ENCODE assay signal across 8 cellular contexts in genomic region chr12:54191550-54192022, GRCh38. TPM values are rescaled to one million over a fixed set of nuclear protein-coding genes. Genes with fewer than 3 reads are reported as not detected.
DNase-seq lines count a peak whose midpoint lies in the region; ATAC-seq, FAIRE-seq and TF ChIP-seq lines count a peak whose summit lies in the region.

No MANE protein-coding gene starts in this region.

- no peak for TF ChIP-seq POLR2A in sigmoid colon (IDR thresholded peaks at IDR 0.05)

- H3K4me1 ChIP-seq in GM23338 (ENCODE audit: insufficient read depth) (peaks cover 11% of the 10 kb centered on the region; the same call in 1 of the 2 replicates), astrocyte (ENCODE audit: insufficient read depth, low read length) (peaks cover 11% of the 10 kb centered on the region), sigmoid colon (peaks cover 0 to 19% (median 14%) of the 10 kb centered on the region in 4 donors)

- no peaks in the 10 kb centered on the region for H3K36me3 ChIP-seq in GM23338 (ENCODE audit: insufficient read depth)
- H3K36me3 ChIP-seq in astrocyte (ENCODE audit: insufficient read depth, low read length), result no peaks in the 10 kb centered on the region
- H3K36me3 ChIP-seq in sigmoid colon, result peaks cover 0 to 2% (median 0%) of the 10 kb centered on the region in 4 donors

- H3K4me3 ChIP-seq in GM23338 (no peak overlapping the region), astrocyte (ENCODE audit: insufficient read depth, low read depth, low read length) (no peak overlapping the region), sigmoid colon (no peak overlapping the region)

- FAIRE-seq in astrocyte (lab: Jason Lieb, UNC), result no peak

- H2AFZ ChIP-seq in GM23338, result peak overlapping the region; percentile 47; the same call in 1 of the 2 replicates
- peak overlapping the region; percentile 58 for H2AFZ ChIP-seq in astrocyte (ENCODE audit: low read depth, low read length)

- no peaks in the 10 kb centered on the region for H3K9me2 ChIP-seq in GM23338 (ENCODE audit: insufficient read depth)

- 0 out of 2 replicates have a peak overlapping the region, but pooled peaks have one; percentile 53 for H3K4me2 ChIP-seq in GM23338
- H3K4me2 ChIP-seq in astrocyte (ENCODE audit: low read length), result peak overlapping the region; percentile 43

- TF ChIP-seq CTCF in GM23338 (conservative IDR thresholded peaks at IDR 0.05; ENCODE audit: low read depth in 2 of 2) (peak; percentile 82 to 88), astrocyte (IDR thresholded peaks at IDR 0.05; ENCODE audit: insufficient read depth, low read depth, low read length) (peak; percentile 83), sigmoid colon (IDR thresholded peaks at IDR 0.05) (peak; percentile 44 to 77 (median 66))

- H3K79me2 ChIP-seq in GM23338 (replicated peaks; ENCODE audit: insufficient read depth) (no peaks in the 10 kb centered on the region), astrocyte (ENCODE audit: insufficient read depth, low read length) (peaks cover 2% of the 10 kb centered on the region)

- no peaks in the 10 kb centered on the region for H3K9me3 ChIP-seq in astrocyte (ENCODE audit: insufficient read depth, low read depth, low read length)
- H3K9me3 ChIP-seq in sigmoid colon, result no peaks in the 10 kb centered on the region

- intact Hi-C loops in sigmoid colon (cut with DNase I), result loop anchor here (1.0 to 5.0 kb wide), 2 partner anchors 139 to 159 kb away; partner anchors contain the start of gene HOXC4

- H3K9me3 Mint-ChIP-seq in GM23338 (no peaks in the 10 kb centered on the region), astrocyte (ENCODE audit: unreplicated experiment) (no peaks in the 10 kb centered on the region)

- peak; percentile 84 for DNase-seq in CD1c-positive myeloid dendritic cell (ENCODE audit: extremely low spot score)
- DNase-seq in GM23338 (ENCODE audit: low spot score), result peak; percentile 94
- DNase-seq in NCI-H2029 (lab: John Stamatoyannopoulos, UW), result peak; percentile 60
- DNase-seq in T-helper 9 cell, result peak; percentile 73
- DNase-seq in astrocyte (ENCODE audit: low read depth), result peak; percentile 42
- DNase-seq in hepatic stellate cell (ENCODE audit: low spot score), result peak; percentile 88
- peak; percentile 86 for DNase-seq in sigmoid colon

- H3K36me3 Mint-ChIP-seq in GM23338 (ENCODE audit: low read depth) (peaks cover 2% of the 10 kb centered on the region; the same call in 1 of the 3 replicates), astrocyte (ENCODE audit: low read depth, unreplicated experiment) (peaks cover 2% of the 10 kb centered on the region)

- TF ChIP-seq EP300 in sigmoid colon (IDR thresholded peaks at IDR 0.05), result no peak

- H3K27me3 ChIP-seq in GM23338 (ENCODE audit: insufficient read depth) (peaks cover 71% of the 10 kb centered on the region), astrocyte (ENCODE audit: insufficient read depth, low read length) (peaks cover 14% of the 10 kb centered on the region), sigmoid colon (peaks cover 0 to 58% (median 52%) of the 10 kb centered on the region in 3 donors)

- H3K27me3 Mint-ChIP-seq in GM23338 (ENCODE audit: insufficient read depth, low read depth, poor library complexity) (peaks cover 51% of the 10 kb centered on the region), astrocyte (ENCODE audit: low read depth, unreplicated experiment) (peaks cover 59% of the 10 kb centered on the region)

- ATAC-seq in GM23338, result peak; percentile 77
- no peak for ATAC-seq in HG02642 (IDR thresholded peaks at IDR 0.05; ENCODE audit: poor library complexity, unreplicated experiment)

- 0 out of 2 replicates have a peak, but pooled peaks cover 2% of the 10 kb centered on the region for H3F3A ChIP-seq in GM23338 (replicated peaks; ENCODE audit: low read depth)

- WGBS in sigmoid colon, 2 donors, result 0 to 1% methylated on average over 14 of the region's 14 CpGs

- no peak overlapping the region for H3K27ac ChIP-seq in GM23338 (ENCODE audit: low read depth)
- H3K27ac ChIP-seq in astrocyte (ENCODE audit: low read depth, low read length), result no peak overlapping the region
- H3K27ac ChIP-seq in sigmoid colon, result no peak overlapping the region

- H3K4me3 Mint-ChIP-seq in GM23338, result no peak overlapping the region
- no peak overlapping the region for H3K4me3 Mint-ChIP-seq in astrocyte (ENCODE audit: unreplicated experiment)

- H3K9ac ChIP-seq in astrocyte (ENCODE audit: low read length), result no peak overlapping the region

- H4K20me1 ChIP-seq in GM23338 (replicated peaks; ENCODE audit: insufficient read depth) (peaks cover 3% of the 10 kb centered on the region; the same call in 1 of the 2 replicates), astrocyte (ENCODE audit: insufficient read depth, low read length) (no peaks in the 10 kb centered on the region)

- H3K4me1 Mint-ChIP-seq in GM23338 (peaks cover 14% of the 10 kb centered on the region), astrocyte (ENCODE audit: low read depth, unreplicated experiment) (peaks cover 2% of the 10 kb centered on the region)

- H3K27ac Mint-ChIP-seq in GM23338, result no peak overlapping the region
- no peak overlapping the region for H3K27ac Mint-ChIP-seq in astrocyte (ENCODE audit: unreplicated experiment)

TF ChIP-seq in GM23338, 12 proteins besides CTCF, POLR2A, EP300 and RAD21 (continues in another document):
- no peak; the same call in 1 of the 2 replicates for TF ChIP-seq ETS1 (IDR thresholded peaks at IDR 0.05)
- no peak for TF ChIP-seq JUNB (IDR thresholded peaks at IDR 0.05; ENCODE audit: unreplicated experiment)
- no peak for TF ChIP-seq NANOG (IDR thresholded peaks at IDR 0.05; ENCODE audit: borderline replicate concordance)
- no peak for TF ChIP-seq CREB1 (CRISPR knock-in tag; IDR thresholded peaks at IDR 0.05; ENCODE audit: low read depth)
- TF ChIP-seq ZNF114 (CRISPR knock-in tag; IDR thresholded peaks at IDR 0.05), result no peak

RNA-seq across cellular contexts. Expression of gene SMUG1, which starts 2.8 kb away (rescaled TPM):
- total RNA-seq in GM23338 (2014; rRNA removed; shearing (Covaris generic)), result 19.6 and 23.8 TPM in 2 replicates
- 21.8 and 23.1 TPM in 2 replicates for polyA plus RNA-seq in GM23338 (2016; fragmentation: Nextera tagmentation; extraction: Ambion mirVana)
- total RNA-seq in astrocyte, result 22.4 and 23.8 TPM in 2 replicates
- total RNA-seq in sigmoid colon, result 10 to 100 TPM; 21.4 to 40.4 (median 38.1) TPM
- 10 to 100 TPM; 21.5 to 64.7 (median 43.8) TPM for polyA plus RNA-seq in sigmoid colon

Comparison
In these comparisons a context has a peak if more than half of its experiments do, and no peak if none do; other contexts are left out.
1. DNase-seq: peak in every context shown above with its lines; median percentile 94 in GM23338; 88 in hepatic stellate cell; 86 in sigmoid colon; 84 in CD1c-positive myeloid dendritic cell; 73 in T-helper 9 cell; 60 in NCI-H2029; 42 in astrocyte.